ENCODE assay signal across 8 cellular contexts in the genomic region with DNA sequence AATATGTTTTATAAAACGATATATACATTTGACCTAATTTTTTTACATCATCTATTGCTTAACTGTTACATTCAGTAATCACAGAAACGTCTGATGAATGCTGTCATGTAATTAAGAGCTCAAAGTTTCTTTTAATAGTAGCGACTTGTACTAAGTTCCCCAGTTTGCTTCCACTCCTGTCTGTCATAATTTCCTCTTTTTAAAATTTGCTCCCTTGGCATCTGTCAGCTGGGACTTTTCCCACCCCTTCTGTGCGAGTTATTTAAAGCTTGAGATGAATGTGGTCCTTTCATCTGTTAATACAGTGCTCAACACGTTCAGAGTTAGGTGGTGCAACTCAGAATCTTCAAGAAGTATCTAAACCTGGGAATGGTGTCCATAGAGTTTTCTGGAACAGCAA. TPM values are rescaled to one million over a fixed set of nuclear protein-coding genes. Genes with fewer than 3 reads are reported as not detected.
A peak's percentile ranks its signal among the peaks of the same experiment; 100 is the strongest.
DNase-seq lines count a peak whose midpoint lies in the region; ATAC-seq and TF ChIP-seq lines count a peak whose summit lies in the region.

No MANE protein-coding gene starts in this region.

- ATAC-seq in left ventricle myocardium superior = no peak
- ATAC-seq in activated CD8-positive, alpha-beta T cell treated with anti-CD3 and anti-CD28 coated beads, Interleukin-2, amount 10 ng/mL, durations not matched to agents 7 days and 5 days = no peak
- ATAC-seq in GM18858 (IDR thresholded peaks at IDR 0.05; ENCODE audit: unreplicated experiment) = no peak

- H3K4me1 Mint-ChIP-seq in activated CD8-positive, alpha-beta T cell treated with anti-CD3 and anti-CD28 coated beads, Interleukin-2, amount 10 ng/mL, durations not matched to agents 7 days and 5 days (ENCODE audit: low read depth) = peaks cover 42% of the 10 kb centered on the region

- DNase-seq in right atrium auricular region (ENCODE audit: low spot score) (no peak), left ventricle myocardium superior (no peak), NCI-H510A (lab: John Stamatoyannopoulos, UW) (no peak), cerebellum (ENCODE audit: low spot score) (no peak)
- no peak for DNase-seq in activated CD8-positive, alpha-beta T cell treated with anti-CD3 and anti-CD28 coated beads, Interleukin-2, amount 10 ng/mL, durations not matched to agents 7 days and 5 days

- POLR2A ChIA-PET in activated CD8-positive, alpha-beta T cell treated with anti-CD3 and anti-CD28 coated beads, Interleukin-2, amount 10 ng/mL, durations not matched to agents 7 days and 5 days (lab: Charles Lee) = interaction anchor here (0.6 to 3.6 kb wide), 5 partner anchors 8 to 667 kb away, joined by 3 to 23 read pairs (median 4); a partner anchor contains a TSS

- peak overlapping the region; percentile 86 to 89 for H3K4me3 ChIP-seq in right atrium auricular region
- H3K4me3 ChIP-seq in iPS-18c (ENCODE audit: insufficient read depth, low read depth, low read length) = peak overlapping the region; percentile 96; the same call in 1 of the 2 replicates
- H3K4me3 ChIP-seq in stomach smooth muscle (ENCODE audit: low read length in 2 of 2) = peak overlapping the region; percentile 89 to 91

- H3K4me3 Mint-ChIP-seq in activated CD8-positive, alpha-beta T cell treated with anti-CD3 and anti-CD28 coated beads, Interleukin-2, amount 10 ng/mL, durations not matched to agents 7 days and 5 days = peak overlapping the region; percentile 96

- peak overlapping the region; percentile 93 for H3K27ac Mint-ChIP-seq in activated CD8-positive, alpha-beta T cell treated with anti-CD3 and anti-CD28 coated beads, Interleukin-2, amount 10 ng/mL, durations not matched to agents 7 days and 5 days

- H3K27me3 ChIP-seq in right atrium auricular region = no peaks in the 10 kb centered on the region
- H3K27me3 ChIP-seq in stomach smooth muscle (ENCODE audit: control insufficient read depth in 1 of 2, insufficient read depth in 2 of 2, low read length in 2 of 2) = no peaks in the 10 kb centered on the region

- no peaks in the 10 kb centered on the region for H3K27me3 Mint-ChIP-seq in activated CD8-positive, alpha-beta T cell treated with anti-CD3 and anti-CD28 coated beads, Interleukin-2, amount 10 ng/mL, durations not matched to agents 7 days and 5 days (ENCODE audit: low read depth)

- no peaks in the 10 kb centered on the region for H3K9me3 Mint-ChIP-seq in activated CD8-positive, alpha-beta T cell treated with anti-CD3 and anti-CD28 coated beads, Interleukin-2, amount 10 ng/mL, durations not matched to agents 7 days and 5 days (ENCODE audit: insufficient read depth)

- CTCF ChIA-PET in activated CD8-positive, alpha-beta T cell treated with anti-CD3 and anti-CD28 coated beads, Interleukin-2, amount 10 ng/mL, durations not matched to agents 7 days and 5 days (lab: Charles Lee) = interaction anchor here (0.8 to 2.9 kb wide), 5 partner anchors 12 to 401 kb away, joined by 3 to 8 read pairs (median 4); a partner anchor contains a TSS

- H3K9me3 ChIP-seq in right atrium auricular region (no peaks in the 10 kb centered on the region), iPS-18c (ENCODE audit: control insufficient read depth, insufficient read depth, low read length) (peaks cover 5% of the 10 kb centered on the region), stomach smooth muscle (ENCODE audit: control insufficient read depth in 2 of 2, low read length in 2 of 2) (no peaks in the 10 kb centered on the region)

- H3K27ac ChIP-seq in right atrium auricular region (peak overlapping the region; percentile 88 to 93), stomach smooth muscle (ENCODE audit: low read length) (peak overlapping the region; percentile 82)

- intact Hi-C loops in left ventricle myocardium superior (cut with micrococcal nuclease) = no loop called here

- no peaks in the 10 kb centered on the region for H3K36me3 ChIP-seq in right atrium auricular region
- H3K36me3 ChIP-seq in stomach smooth muscle (ENCODE audit: control insufficient read depth in 2 of 2, insufficient read depth in 2 of 2, low read length in 2 of 2) = no peaks in the 10 kb centered on the region

- peaks cover 20% of the 10 kb centered on the region for H3K36me3 Mint-ChIP-seq in activated CD8-positive, alpha-beta T cell treated with anti-CD3 and anti-CD28 coated beads, Interleukin-2, amount 10 ng/mL, durations not matched to agents 7 days and 5 days (ENCODE audit: low read depth)

- no peak for TF ChIP-seq CTCF in right atrium auricular region (IDR thresholded peaks at IDR 0.05)

- peaks cover 0 to 17% of the 10 kb centered on the region in 2 donors for H3K4me1 ChIP-seq in right atrium auricular region
- peaks cover 8% of the 10 kb centered on the region for H3K4me1 ChIP-seq in stomach smooth muscle (ENCODE audit: control insufficient read depth, insufficient read depth, low read length)

- peak overlapping the region; percentile 58 to 82 for H3K9ac ChIP-seq in stomach smooth muscle (ENCODE audit: low read length in 2 of 2)

RNA-seq across cellular contexts. Expression of a gene that starts 1.2 kb away (rescaled TPM):
- total RNA-seq in right atrium auricular region = 1 to 10 TPM; 7.5 to 7.8 TPM
- total RNA-seq in left ventricle myocardium superior = 10.5 TPM
- 10 to 100 TPM; 64.4 to 65.5 TPM for total RNA-seq in activated CD8-positive, alpha-beta T cell treated with anti-CD3 and anti-CD28 coated beads, Interleukin-2, amount 10 ng/mL, durations not matched to agents 7 days and 5 days
- 65.2 TPM for total RNA-seq in cerebellum
